14 cellular contexts compared by ENCODE assay signal in genomic region chr11:13984616-13985474, GRCh38. TPM values are rescaled to one million over a fixed set of nuclear protein-coding genes. Genes with fewer than 3 reads are reported as not detected.
A peak's percentile ranks its signal among the peaks of the same experiment; 100 is the strongest.
DNase-seq lines count a peak whose midpoint lies in the region; ATAC-seq, FAIRE-seq and TF ChIP-seq lines count a peak whose summit lies in the region.
"Had no signal": no experiment of that assay in that cellular context is flagged by ENCODE, and none has a peak within 500 bp of the region (broad histone marks: within the 10 kb centered on the region; RNA-seq: fewer than 3 reads in every experiment).

No MANE protein-coding gene starts in this region.

- no peak for ATAC-seq in lower lobe of right lung

- POLR2A ChIA-PET in AG04450 (lab: Yijun Ruan, JAX), result interaction anchor here (0.9 kb wide), 1 partner anchor 42 kb away, joined by 3 read pairs; no protein-coding TSS in a partner anchor

- H3K9me3 ChIP-seq in AG04450 (ENCODE audit: control insufficient read depth, insufficient read depth, low read length) (no peaks in the 10 kb centered on the region), mesodermal cell (ENCODE audit: control insufficient read depth, low read length) (no peaks in the 10 kb centered on the region), lower lobe of right lung (no peaks in the 10 kb centered on the region), small intestine (ENCODE audit: control insufficient read depth, low read depth) (no peaks in the 10 kb centered on the region)
- H3K9me3 ChIP-seq: BLaER1 had no signal

- peak overlapping the region; percentile 53 for H3K27ac ChIP-seq in AG04450 (ENCODE audit: low read depth, low read length)
- peak overlapping the region; percentile 78 for H3K27ac ChIP-seq in mesodermal cell (ENCODE audit: low read depth, low read length, severe bottlenecking)
- no peak overlapping the region for H3K27ac ChIP-seq in lower lobe of right lung
- peak overlapping the region in 1 of 2 donors; percentile 47 for H3K27ac ChIP-seq in small intestine (ENCODE audit: low read depth in 1 of 2, low read length in 1 of 2)
- H3K27ac ChIP-seq: BLaER1 had no signal

- H3K4me1 ChIP-seq in mesodermal cell (ENCODE audit: control insufficient read depth, insufficient read depth, low read length, poor library complexity, severe bottlenecking) (peaks cover 3% of the 10 kb centered on the region), lower lobe of right lung (no peaks in the 10 kb centered on the region), small intestine (ENCODE audit: control insufficient read depth in 2 of 2, insufficient read depth in 1 of 2, low read depth in 1 of 2, low read length in 1 of 2) (no peaks in the 10 kb centered on the region)
- H3K4me1 ChIP-seq: BLaER1 had no signal

- TF ChIP-seq CTCF in AG04450 (IDR thresholded peaks at IDR 0.05; ENCODE audit: low read depth, low read length) (no peak), lower lobe of right lung (IDR thresholded peaks at IDR 0.05) (no peak)

- H3K36me3 ChIP-seq in mesodermal cell (ENCODE audit: control insufficient read depth, insufficient read depth, low read length) (no peaks in the 10 kb centered on the region), lower lobe of right lung (no peaks in the 10 kb centered on the region), small intestine (ENCODE audit: control insufficient read depth in 2 of 2, insufficient read depth in 2 of 2, low read length in 2 of 2) (peaks cover 0 to 3% of the 10 kb centered on the region in 2 donors)
- H3K36me3 ChIP-seq: BLaER1 had no signal

- no peak overlapping the region for H3K4me3 ChIP-seq in AG04450 (ENCODE audit: low read depth, low read length)
- H3K4me3 ChIP-seq in mesodermal cell (ENCODE audit: extremely low read depth, insufficient read depth, low read length, poor library complexity, severe bottlenecking), result no peak overlapping the region
- H3K4me3 ChIP-seq in lower lobe of right lung, result no peak overlapping the region
- no peak overlapping the region for H3K4me3 ChIP-seq in small intestine (ENCODE audit: low read depth in 1 of 2, low read length in 2 of 2)
- H3K4me3 ChIP-seq: BLaER1 had no signal

- no peak for FAIRE-seq in small intestine (lab: Jason Lieb, UNC)
- FAIRE-seq: urothelium cell line had no signal

- 90% methylated on average over 2 of the region's 4 CpGs; no CpG with 5 or more reads in 1 of the 2 experiments for WGBS in mesodermal cell (ENCODE audit: insufficient coverage in 2 of 2), 2 experiments
- WGBS in small intestine, 3 donors, result 75 to 81% (median 75%) methylated on average over 4 of the region's 4 CpGs

- H3K27me3 ChIP-seq in AG04450 (ENCODE audit: control insufficient read depth, insufficient read depth, low read length) (no peaks in the 10 kb centered on the region), lower lobe of right lung (ENCODE audit: low read depth) (no peaks in the 10 kb centered on the region), small intestine (ENCODE audit: control insufficient read depth in 2 of 2, insufficient read depth in 2 of 2, low read length in 2 of 2) (no peaks in the 10 kb centered on the region)
- H3K27me3 ChIP-seq: BLaER1 had no signal

- intact Hi-C loops in lower lobe of right lung (cut with DNase I), result no loop called here

- CTCF ChIA-PET in AG04450 (lab: Charles Lee), result no interaction called here

- DNase-seq in AG04450 (ENCODE audit: low read depth, low spot score) (peak; percentile 81), HS-5 (ENCODE audit: low read depth) (peak; percentile 45), dedifferentiated amniotic fluid mesenchymal stem cell (ENCODE audit: extremely low spot score) (peak; percentile 73), NCI-H128 (lab: John Stamatoyannopoulos, UW; ENCODE audit: unreplicated experiment) (no peak), middle frontal gyrus (ENCODE audit: extremely low spot score, low spot score) (no peak), lower lobe of right lung (no peak), small intestine (no peak)
- DNase-seq: activated T-cell treated with anti-CD3 and anti-CD28 coated beads, Interleukin-2, amount 50 U/mL, for 1 hour; NCI-H510A had no signal

RNA-seq across cellular contexts. Expression of gene SPON1, which starts 22.3 kb away (rescaled TPM):
- polyA plus RNA-seq in AG04450 (2011; rRNA removed) (0.30 and 0.53 TPM in 2 replicates), small intestine (10 to 100 TPM; 11.4 to 30.3 (median 14.1) TPM)
- 0.35 and 0.41 TPM in 2 replicates for polyA minus RNA-seq in AG04450 (2011; rRNA and poly(A)+ RNA removed)
- polyA plus RNA-seq in mesodermal cell (2013, experiment 1 of 2), result 31.1 TPM
- 29.8 TPM for polyA plus RNA-seq in mesodermal cell (2013, experiment 2 of 2)
- total RNA-seq in lower lobe of right lung, result 40.1 TPM
- total RNA-seq: G401, SK-MEL-5 had no signal

Comparison
In these comparisons a context has a peak if more than half of its experiments do, and no peak if none do; other contexts are left out.
1. DNase-seq: peak in AG04450 (single experiment), HS-5 (single experiment) and dedifferentiated amniotic fluid mesenchymal stem cell (single experiment); none in NCI-H128 (single experiment), middle frontal gyrus (single experiment), lower lobe of right lung (single experiment) and small intestine (single experiment).